In genomic region chr3:185560676-185561075, GRCh38 we compare ENCODE assay signal across 14 cellular contexts. TPM values are rescaled to one million over a fixed set of nuclear protein-coding genes. Genes with fewer than 3 reads are reported as not detected.
DNase-seq lines count a peak whose midpoint lies in the region; ATAC-seq and TF ChIP-seq lines count a peak whose summit lies in the region.
"Had no signal": no experiment of that assay in that cellular context is flagged by ENCODE, and none has a peak within 500 bp of the region (broad histone marks: within the 10 kb centered on the region; RNA-seq: fewer than 3 reads in every experiment).

No MANE protein-coding gene starts in this region.

- H3K36me3 ChIP-seq in ES-I3 (ENCODE audit: insufficient read depth, low read length) (no peaks in the 10 kb centered on the region), mucosa of descending colon (ENCODE audit: low read depth) (no peaks in the 10 kb centered on the region), upper lobe of left lung (no peaks in the 10 kb centered on the region), ascending aorta (no peaks in the 10 kb centered on the region)

- WGBS in upper lobe of left lung, 2 donors, result 69 to 81% methylated on average over 13 of the region's 13 CpGs

- H3K27me3 Mint-ChIP-seq in WTC11 (ENCODE audit: low read depth), result peaks cover 16% of the 10 kb centered on the region; the same call in 1 of the 2 replicates

- H3K4me1 ChIP-seq in ES-I3 (ENCODE audit: insufficient read depth, low read length) (peaks cover 21% of the 10 kb centered on the region), mucosa of descending colon (ENCODE audit: low read depth) (peaks cover 31% of the 10 kb centered on the region), upper lobe of left lung (peaks cover 7 to 21% (median 15%) of the 10 kb centered on the region in 4 donors), ascending aorta (no peaks in the 10 kb centered on the region)

- H3K27ac ChIP-seq in upper lobe of left lung (peak overlapping the region; percentile 75 to 85 (median 84)), ascending aorta (no peak overlapping the region)

- H3K9ac ChIP-seq in ES-I3 (ENCODE audit: low read depth, low read length), result peak overlapping the region; percentile 17; the same call in 1 of the 2 replicates

- H3K9me3 ChIP-seq in ES-I3 (ENCODE audit: control insufficient read depth, insufficient read depth, low read length), result no peaks in the 10 kb centered on the region
- H3K9me3 ChIP-seq in mucosa of descending colon, result no peaks in the 10 kb centered on the region
- H3K9me3 ChIP-seq in upper lobe of left lung, result no peaks in the 10 kb centered on the region
- H3K9me3 ChIP-seq in ascending aorta, result no peaks in the 10 kb centered on the region

- no peak overlapping the region for H3K4me3 Mint-ChIP-seq in WTC11

- intact Hi-C loops in mucosa of descending colon (cut with DNase I, micrococcal nuclease), result no loop called here
- intact Hi-C loops in ascending aorta (cut with DNase I), result no loop called here

- H3K27me3 ChIP-seq in upper lobe of left lung (no peaks in the 10 kb centered on the region), ascending aorta (no peaks in the 10 kb centered on the region)

- H3K4me3 ChIP-seq in mucosa of descending colon (no peak overlapping the region), upper lobe of left lung (peak overlapping the region in 1 of 4 donors; percentile 6), ascending aorta (no peak overlapping the region)
- H3K4me3 ChIP-seq: K562 had no signal

- in situ Hi-C loops in GM13976 (cut with MboI; ENCODE audit: low sequenced_read_pairs, unreplicated experiment), result no loop called here

- H3K4me1 Mint-ChIP-seq in WTC11, result peaks cover 38% of the 10 kb centered on the region

- CTCF ChIA-PET in WTC11 (lab: Charles Lee), result interaction anchor here (1.6 to 4.0 kb wide), 3 partner anchors 14 to 211 kb away, joined by 3 to 76 read pairs (median 10); no protein-coding TSS in a partner anchor

- H3K27ac Mint-ChIP-seq in WTC11, result no peak overlapping the region
- H3K27ac Mint-ChIP-seq: B cell had no signal

- DNase-seq in WTC11 (ENCODE audit: low spot score), result no peak
- DNase-seq in mucosa of descending colon, result peak in 2 of 3 donors; percentile 66 to 72
- DNase-seq in upper lobe of left lung, result no peak
- DNase-seq in ascending aorta (ENCODE audit: low spot score in 2 of 2), result no peak
- no peak for DNase-seq in GM13976 (ENCODE audit: low spot score)
- DNase-seq: NCI-H1105, NCI-H187 treated with DMSO at 0.1 percent for 48 hours, NCI-H446 had no signal

- TF ChIP-seq CTCF in WTC11 (IDR thresholded peaks at IDR 0.05) (no peak), mucosa of descending colon (IDR thresholded peaks at IDR 0.05) (no peak), upper lobe of left lung (IDR thresholded peaks at IDR 0.05) (no peak), ascending aorta (IDR thresholded peaks at IDR 0.05) (no peak), GM13976 (IDR thresholded peaks at IDR 0.05; ENCODE audit: borderline replicate concordance, control extremely low read depth, extremely low read depth, insufficient read depth, missing control alignments) (no peak)

- TF ChIP-seq POLR2A in upper lobe of left lung (IDR thresholded peaks at IDR 0.05), result no peak

- POLR2A ChIA-PET in WTC11 (lab: Charles Lee), result no interaction called here

- H3K9me3 Mint-ChIP-seq in WTC11, result no peaks in the 10 kb centered on the region
- H3K9me3 Mint-ChIP-seq: CD8-positive, alpha-beta memory T cell had no signal

- TF ChIP-seq EP300 in upper lobe of left lung (IDR thresholded peaks at IDR 0.05), result no peak

- ATAC-seq in WTC11 (peak; percentile 34), mucosa of descending colon (no peak), upper lobe of left lung (ENCODE audit: low FRiP score in 2 of 2) (peak in 1 of 2 donors; percentile 30), GM21360 (IDR thresholded peaks at IDR 0.05; ENCODE audit: unreplicated experiment) (no peak)
- ATAC-seq: K562 had no signal

- no peaks in the 10 kb centered on the region for H3K36me3 Mint-ChIP-seq in WTC11
- H3K36me3 Mint-ChIP-seq: CD8-positive, alpha-beta memory T cell had no signal

TF ChIP-seq in WTC11, 78 proteins besides CTCF, POLR2A, EP300 and RAD21:
- TF ChIP-seq PRRX2 (CRISPR knock-in tag; IDR thresholded peaks at IDR 0.05) (no peak), JAZF1 (CRISPR knock-in tag; IDR thresholded peaks at IDR 0.05) (no peak), ZNF138 (CRISPR knock-in tag; conservative IDR thresholded peaks at IDR 0.05) (no peak), PRDM15 (CRISPR knock-in tag; IDR thresholded peaks at IDR 0.05) (no peak), OVOL2 (CRISPR knock-in tag; IDR thresholded peaks at IDR 0.05; ENCODE audit: borderline replicate concordance) (no peak), JUN (CRISPR knock-in tag; IDR thresholded peaks at IDR 0.05) (no peak), HMGXB4 (CRISPR knock-in tag; IDR thresholded peaks at IDR 0.05) (no peak), NR3C1 (CRISPR knock-in tag; conservative IDR thresholded peaks at IDR 0.05; ENCODE audit: low read depth) (no peak)

RNA-seq across cellular contexts. Expression of gene LIPH, which starts 8.3 kb away (rescaled TPM):
- 0.07 to 0.27 TPM (median 0.11 TPM) in 3 replicates for total RNA-seq in WTC11 (2021)
- total RNA-seq in mucosa of descending colon, result 100 to 1,000 TPM in 2 of 3 donors, 10 to 100 TPM in 1; 46.3 to 165 (median 122) TPM
- total RNA-seq in upper lobe of left lung, result 10 to 100 TPM; 25.9 to 63.1 (median 42.3) TPM
- 6.9 TPM for total RNA-seq in ascending aorta
- total RNA-seq: B cell; CD8-positive, alpha-beta memory T cell; SK-MEL-5 had no signal

RNA-seq across cellular contexts. Expression of gene SENP2, which starts 25.4 kb away (rescaled TPM):
- total RNA-seq in WTC11 (2021) (55.0 to 57.2 TPM (median 56.9 TPM) in 3 replicates), mucosa of descending colon (10 to 100 TPM; 27.1 to 40.5 (median 28.4) TPM), upper lobe of left lung (10 to 100 TPM; 18.9 to 42.2 (median 31.6) TPM), ascending aorta (44.6 TPM)

Comparison
In these comparisons a context has a peak if more than half of its experiments do, and no peak if none do; other contexts are left out.
1. DNase-seq: peak in mucosa of descending colon (2 of 3); none in WTC11 (single experiment), upper lobe of left lung (0 of 2), ascending aorta (0 of 2) and GM13976 (single experiment).
2. H3K27ac ChIP-seq: peak in upper lobe of left lung (4 of 4); none in ascending aorta (0 of 2).